ENCODE assay signal across 10 cellular contexts in the genomic region with DNA sequence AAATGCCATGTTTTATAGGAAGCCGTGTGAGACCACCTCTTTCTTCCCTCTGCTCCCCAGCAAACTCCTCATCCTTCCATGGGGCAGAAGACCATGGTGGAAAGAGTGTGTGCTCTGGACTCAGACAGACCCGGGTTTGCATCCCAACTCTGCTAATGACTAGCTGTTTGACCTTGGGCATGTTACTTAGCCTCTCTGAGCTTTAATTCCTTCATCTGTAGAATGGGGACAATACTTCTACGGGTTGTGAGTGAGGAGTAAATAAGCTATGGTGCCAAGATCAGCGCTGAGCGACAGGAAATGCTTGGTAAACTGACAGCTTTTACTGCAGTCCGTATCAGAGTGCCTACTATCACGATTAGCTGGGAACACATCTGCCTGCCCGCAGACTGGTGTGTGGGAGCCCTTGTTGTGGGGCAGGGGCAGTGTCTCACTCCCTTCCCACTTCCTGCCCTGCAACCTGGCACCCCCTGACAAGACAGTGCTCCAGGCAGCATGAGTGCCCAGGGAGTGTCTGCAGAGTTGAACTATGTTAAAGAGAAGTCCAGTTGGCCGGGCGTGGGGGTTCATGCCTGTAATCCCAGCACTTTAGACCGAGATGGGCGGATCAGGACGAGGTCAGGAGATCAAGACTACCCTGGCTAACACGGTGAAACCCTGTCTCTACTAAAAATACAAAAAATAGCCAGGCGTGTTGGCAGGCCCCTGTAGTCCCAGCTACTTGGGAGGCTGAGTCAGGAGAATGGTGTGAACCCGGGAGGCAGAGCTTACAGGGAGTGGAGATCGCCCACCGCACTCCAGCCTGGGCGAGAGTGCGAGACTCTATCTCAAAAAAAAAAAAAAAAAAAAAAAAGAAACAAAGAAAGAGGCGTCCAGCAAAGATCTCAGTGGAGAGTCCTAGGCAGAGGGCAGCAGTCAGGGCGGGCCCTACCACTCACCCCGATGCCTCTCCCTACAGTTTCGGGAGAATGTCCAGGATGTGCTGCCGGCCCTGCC. TPM values are rescaled to one million over a fixed set of nuclear protein-coding genes. Genes with fewer than 3 reads are reported as not detected.
A peak's percentile ranks its signal among the peaks of the same experiment; 100 is the strongest.
DNase-seq lines count a peak whose midpoint lies in the region; ATAC-seq and TF ChIP-seq lines count a peak whose summit lies in the region.
"Had no signal": no experiment of that assay in that cellular context is flagged by ENCODE, and none has a peak within 500 bp of the region (broad histone marks: within the 10 kb centered on the region; RNA-seq: fewer than 3 reads in every experiment).

No MANE protein-coding gene starts in this region.

- H3K36me3 Mint-ChIP-seq in activated naive CD4-positive, alpha-beta T cell treated with anti-CD3 and anti-CD28 coated beads for 36 hours (ENCODE audit: low read depth): no peaks in the 10 kb centered on the region
- peaks cover 22% of the 10 kb centered on the region for H3K36me3 Mint-ChIP-seq in activated T-helper 2 cell treated with anti-CD3 and anti-CD28 coated beads, Interferon-gamma antibody, Interleukin-2, Interleukin-4, amounts not matched to agents 10 μg/mL and 5 μg/mL and 100 μg/mL, durations not matched to agents 14 hours and 24 hours and 36 hours (ENCODE audit: low read depth)

- TF ChIP-seq POLR2A in tibial nerve (IDR thresholded peaks at IDR 0.05): no peak

- H3K4me3 Mint-ChIP-seq in activated naive CD4-positive, alpha-beta T cell treated with anti-CD3 and anti-CD28 coated beads for 36 hours: peak overlapping the region; percentile 39
- peak overlapping the region; percentile 84 for H3K4me3 Mint-ChIP-seq in activated T-helper 2 cell treated with anti-CD3 and anti-CD28 coated beads, Interferon-gamma antibody, Interleukin-2, Interleukin-4, amounts not matched to agents 10 μg/mL and 5 μg/mL and 100 μg/mL, durations not matched to agents 14 hours and 24 hours and 36 hours (ENCODE audit: low read depth)

- peak; percentile 28 for DNase-seq in activated naive CD4-positive, alpha-beta T cell treated with anti-CD3 and anti-CD28 coated beads for 36 hours
- no peak for DNase-seq in activated naive CD4-positive, alpha-beta T cell treated with anti-CD3 and anti-CD28 coated beads, Interleukin-2, amount 50 U/mL, for 16 hours
- no peak for DNase-seq in activated T-helper 2 cell treated with anti-CD3 and anti-CD28 coated beads, Interferon-gamma antibody, Interleukin-2, Interleukin-4, amounts not matched to agents 10 μg/mL and 5 μg/mL and 100 μg/mL, durations not matched to agents 14 hours and 24 hours and 36 hours (ENCODE audit: low spot score)
- DNase-seq in fibroblast of villous mesenchyme (ENCODE audit: low read depth) (no peak), tibial nerve (ENCODE audit: low spot score in 2 of 2) (no peak), NCI-H1436 treated with DMSO at 0.1 percent for 48 hours (lab: John Stamatoyannopoulos, UW) (no peak)
- DNase-seq: MV-4-11 had no signal

- no peaks in the 10 kb centered on the region for H3K9me3 ChIP-seq in tibial nerve

- peak overlapping the region in 3 of 4 donors; percentile 68 to 91 (median 88) for H3K27ac ChIP-seq in tibial nerve
- H3K27ac ChIP-seq: C4-2B had no signal

- no peak for TF ChIP-seq EP300 in tibial nerve (IDR thresholded peaks at IDR 0.05)

- intact Hi-C loops in activated naive CD4-positive, alpha-beta T cell treated with anti-CD3 and anti-CD28 coated beads for 36 hours (cut with micrococcal nuclease): no loop called here
- intact Hi-C loops in activated T-helper 2 cell treated with anti-CD3 and anti-CD28 coated beads, Interferon-gamma antibody, Interleukin-2, Interleukin-4, amounts not matched to agents 10 μg/mL and 5 μg/mL and 100 μg/mL, durations not matched to agents 14 hours and 24 hours and 36 hours (cut with micrococcal nuclease): no loop called here

- H3K9me3 Mint-ChIP-seq in activated naive CD4-positive, alpha-beta T cell treated with anti-CD3 and anti-CD28 coated beads for 36 hours: no peaks in the 10 kb centered on the region
- no peaks in the 10 kb centered on the region for H3K9me3 Mint-ChIP-seq in activated T-helper 2 cell treated with anti-CD3 and anti-CD28 coated beads, Interferon-gamma antibody, Interleukin-2, Interleukin-4, amounts not matched to agents 10 μg/mL and 5 μg/mL and 100 μg/mL, durations not matched to agents 14 hours and 24 hours and 36 hours

- peaks cover 32% of the 10 kb centered on the region for H3K4me1 Mint-ChIP-seq in activated naive CD4-positive, alpha-beta T cell treated with anti-CD3 and anti-CD28 coated beads for 36 hours (ENCODE audit: low read depth)
- peaks cover 39% of the 10 kb centered on the region for H3K4me1 Mint-ChIP-seq in activated T-helper 2 cell treated with anti-CD3 and anti-CD28 coated beads, Interferon-gamma antibody, Interleukin-2, Interleukin-4, amounts not matched to agents 10 μg/mL and 5 μg/mL and 100 μg/mL, durations not matched to agents 14 hours and 24 hours and 36 hours (ENCODE audit: low read depth)

- H3K36me3 ChIP-seq in tibial nerve: peaks cover 0 to 6% (median 0%) of the 10 kb centered on the region in 3 donors

- CTCF ChIA-PET in activated naive CD4-positive, alpha-beta T cell treated with anti-CD3 and anti-CD28 coated beads for 36 hours (lab: Charles Lee): interaction anchor here (0.6 to 4.2 kb wide), 7 partner anchors 10 to 113 kb away, joined by 3 to 43 read pairs (median 4); a partner anchor contains a TSS

- H3K27me3 Mint-ChIP-seq in activated naive CD4-positive, alpha-beta T cell treated with anti-CD3 and anti-CD28 coated beads for 36 hours (ENCODE audit: low read depth): no peaks in the 10 kb centered on the region
- no peaks in the 10 kb centered on the region for H3K27me3 Mint-ChIP-seq in activated T-helper 2 cell treated with anti-CD3 and anti-CD28 coated beads, Interferon-gamma antibody, Interleukin-2, Interleukin-4, amounts not matched to agents 10 μg/mL and 5 μg/mL and 100 μg/mL, durations not matched to agents 14 hours and 24 hours and 36 hours (ENCODE audit: low read depth)

- H3K4me1 ChIP-seq in tibial nerve: peaks cover 0 to 50% (median 10%) of the 10 kb centered on the region in 4 donors

- H3K4me3 ChIP-seq in fibroblast of villous mesenchyme (ENCODE audit: low read depth, low read length) (peak overlapping the region; percentile 2), tibial nerve (peak overlapping the region in 1 of 4 donors; percentile 71)

- 34 to 39% methylated on average over 25 of the region's 25 CpGs for WGBS in tibial nerve, 2 donors

- peaks cover 0 to 18% of the 10 kb centered on the region in 2 donors for H3K27me3 ChIP-seq in tibial nerve

- TF ChIP-seq CTCF in fibroblast of villous mesenchyme (IDR thresholded peaks at IDR 0.05; ENCODE audit: insufficient read depth, low read depth, low read length) (no peak), tibial nerve (IDR thresholded peaks at IDR 0.05) (no peak)

- ATAC-seq in GM19035 (IDR thresholded peaks at IDR 0.05; ENCODE audit: unreplicated experiment) (no peak), HG02571 (IDR thresholded peaks at IDR 0.05; ENCODE audit: unreplicated experiment) (no peak)

- no peak overlapping the region for H3K27ac Mint-ChIP-seq in activated naive CD4-positive, alpha-beta T cell treated with anti-CD3 and anti-CD28 coated beads for 36 hours
- peak overlapping the region; percentile 40 for H3K27ac Mint-ChIP-seq in activated T-helper 2 cell treated with anti-CD3 and anti-CD28 coated beads, Interferon-gamma antibody, Interleukin-2, Interleukin-4, amounts not matched to agents 10 μg/mL and 5 μg/mL and 100 μg/mL, durations not matched to agents 14 hours and 24 hours and 36 hours

RNA-seq across cellular contexts. Expression of a gene that starts 2.2 kb away (rescaled TPM):
- total RNA-seq in activated naive CD4-positive, alpha-beta T cell treated with anti-CD3 and anti-CD28 coated beads for 36 hours: 1 to 10 TPM; 8.2 to 8.8 TPM
- total RNA-seq in activated T-helper 2 cell treated with anti-CD3 and anti-CD28 coated beads, Interferon-gamma antibody, Interleukin-2, Interleukin-4, amounts not matched to agents 10 μg/mL and 5 μg/mL and 100 μg/mL, durations not matched to agents 14 hours and 24 hours and 36 hours: 32.7 and 36.2 TPM in 2 replicates
- total RNA-seq in fibroblast of villous mesenchyme (9.5 and 12.2 TPM in 2 replicates), tibial nerve (10 to 100 TPM; 10.0 to 29.1 (median 12.4) TPM)

RNA-seq across cellular contexts. Expression of a gene that starts 11.8 kb away (rescaled TPM):
- 1 to 10 TPM; 2.8 to 3.9 TPM for total RNA-seq in activated naive CD4-positive, alpha-beta T cell treated with anti-CD3 and anti-CD28 coated beads for 36 hours
- total RNA-seq in activated T-helper 2 cell treated with anti-CD3 and anti-CD28 coated beads, Interferon-gamma antibody, Interleukin-2, Interleukin-4, amounts not matched to agents 10 μg/mL and 5 μg/mL and 100 μg/mL, durations not matched to agents 14 hours and 24 hours and 36 hours: 17.2 and 19.3 TPM in 2 replicates
- total RNA-seq in fibroblast of villous mesenchyme (19.6 and 20.3 TPM in 2 replicates), tibial nerve (10 to 100 TPM; 19.9 to 42.4 (median 25.2) TPM)

RNA-seq across cellular contexts. Expression of a gene that starts 26.6 kb away (rescaled TPM):
- total RNA-seq in activated naive CD4-positive, alpha-beta T cell treated with anti-CD3 and anti-CD28 coated beads for 36 hours: 10 to 100 TPM; 36.6 to 37.1 TPM
- 72.2 and 77.3 TPM in 2 replicates for total RNA-seq in activated T-helper 2 cell treated with anti-CD3 and anti-CD28 coated beads, Interferon-gamma antibody, Interleukin-2, Interleukin-4, amounts not matched to agents 10 μg/mL and 5 μg/mL and 100 μg/mL, durations not matched to agents 14 hours and 24 hours and 36 hours
- total RNA-seq in fibroblast of villous mesenchyme (10.8 and 11.3 TPM in 2 replicates), tibial nerve (10 to 100 TPM in 2 of 4 donors, 1 to 10 TPM in 2; 2.2 to 12.7 (median 7.3) TPM)

RNA-seq across cellular contexts. Expression of a gene that starts 42.2 kb away (rescaled TPM):
- total RNA-seq in activated naive CD4-positive, alpha-beta T cell treated with anti-CD3 and anti-CD28 coated beads for 36 hours: 1 to 10 TPM; 1.1 to 1.5 TPM
- 3.2 and 4.3 TPM in 2 replicates for total RNA-seq in activated T-helper 2 cell treated with anti-CD3 and anti-CD28 coated beads, Interferon-gamma antibody, Interleukin-2, Interleukin-4, amounts not matched to agents 10 μg/mL and 5 μg/mL and 100 μg/mL, durations not matched to agents 14 hours and 24 hours and 36 hours
- total RNA-seq in fibroblast of villous mesenchyme: 1.3 and 2.6 TPM in 2 replicates
- 10 to 100 TPM in 1 of 4 donors, 1 to 10 TPM in 3; 1.0 to 10.5 (median 5.2) TPM for total RNA-seq in tibial nerve

RNA-seq across cellular contexts. Expression of a gene that starts 42.3 kb away (rescaled TPM):
- total RNA-seq in activated naive CD4-positive, alpha-beta T cell treated with anti-CD3 and anti-CD28 coated beads for 36 hours: 100 to 1,000 TPM; 274 to 276 TPM
- 287 and 325 TPM in 2 replicates for total RNA-seq in activated T-helper 2 cell treated with anti-CD3 and anti-CD28 coated beads, Interferon-gamma antibody, Interleukin-2, Interleukin-4, amounts not matched to agents 10 μg/mL and 5 μg/mL and 100 μg/mL, durations not matched to agents 14 hours and 24 hours and 36 hours
- 23.5 and 27.2 TPM in 2 replicates for total RNA-seq in fibroblast of villous mesenchyme
- 10 to 100 TPM; 76.2 to 98.1 (median 91.7) TPM for total RNA-seq in tibial nerve
